ENCODE assay signal across 8 cellular contexts in genomic region chr17:31391496-31391949, GRCh38. TPM values are rescaled to one million over a fixed set of nuclear protein-coding genes. Genes with fewer than 3 reads are reported as not detected.
DNase-seq lines count a peak whose midpoint lies in the region; ATAC-seq, FAIRE-seq and TF ChIP-seq lines count a peak whose summit lies in the region.

RAB11FIP4 (plus strand) TSS chr17:31391675; CDS start chr17:31391853, 178 bp downstream.

- peak within 1 kb of the TSS; percentile 21 to 55 for H3K4me3 ChIP-seq in gastroesophageal sphincter
- H3K4me3 ChIP-seq in ovary, result peak within 1 kb of the TSS; percentile 36

- intact Hi-C loops in T-helper 1 cell treated with Interleukin-12 subunit alpha and Interleukin-12 subunit beta and Interleukin-4 antibody, amounts not matched to agents 30 ng/mL and 1 ng/mL, for 36 hours (cut with micrococcal nuclease), result no loop called here
- intact Hi-C loops in activated B cell treated with CpG ODN at 0.5 μM for 24 hours (cut with micrococcal nuclease) (loop anchor here (5.0 kb wide), 1 partner anchor 116 kb away; no protein-coding TSS in a partner anchor), ovary (cut with DNase I) (no loop called here)

- no peak within 1 kb of the TSS for H3K27ac ChIP-seq in gastroesophageal sphincter
- H3K27ac ChIP-seq in ovary, result no peak within 1 kb of the TSS

- ATAC-seq in activated B cell treated with CpG ODN at 0.5 μM for 24 hours (ENCODE audit: low read depth), result peak; percentile 56
- ATAC-seq in gastroesophageal sphincter, result peak; percentile 50
- ATAC-seq in GM21447 (IDR thresholded peaks at IDR 0.05; ENCODE audit: unreplicated experiment), result no peak
- no peak for ATAC-seq in GM21423 (IDR thresholded peaks at IDR 0.05; ENCODE audit: unreplicated experiment)

- H3K4me1 ChIP-seq in gastroesophageal sphincter (peaks cover 0 to 31% (median 5%) of the 10 kb centered on the region in 3 donors), ovary (ENCODE audit: insufficient read depth) (no peaks in the 10 kb centered on the region)

- H3K27ac Mint-ChIP-seq in activated B cell treated with CpG ODN at 0.5 μM for 24 hours, result no peak within 1 kb of the TSS

- no peak for TF ChIP-seq CTCF in activated B cell treated with CpG ODN at 0.5 μM for 24 hours (IDR thresholded peaks at IDR 0.05)
- TF ChIP-seq CTCF in gastroesophageal sphincter (IDR thresholded peaks at IDR 0.05), result no peak
- no peak for TF ChIP-seq CTCF in ovary (IDR thresholded peaks at IDR 0.05)

- H3K4me3 Mint-ChIP-seq in activated B cell treated with CpG ODN at 0.5 μM for 24 hours, result peak within 1 kb of the TSS; percentile 73

- TF ChIP-seq EP300 in gastroesophageal sphincter (IDR thresholded peaks at IDR 0.05), result no peak
- no peak for TF ChIP-seq EP300 in ovary (IDR thresholded peaks at IDR 0.05)

- POLR2A ChIA-PET in activated B cell treated with CpG ODN at 0.5 μM for 24 hours (lab: Charles Lee), result no interaction called here

- TF ChIP-seq POLR2A in gastroesophageal sphincter (IDR thresholded peaks at IDR 0.05) (no peak), ovary (IDR thresholded peaks at IDR 0.05) (no peak)

- DNase-seq in T-helper 1 cell (no peak), activated B cell treated with CpG ODN at 0.5 μM for 24 hours (peak; percentile 18), ovary (peak in 1 of 5 donors; percentile 7), GM19239 (ENCODE audit: insufficient read length, low spot score) (no peak)

- no peaks in the 10 kb centered on the region for H3K9me3 ChIP-seq in gastroesophageal sphincter
- no peaks in the 10 kb centered on the region for H3K9me3 ChIP-seq in ovary

- H3K36me3 ChIP-seq in gastroesophageal sphincter (no peaks in the 10 kb centered on the region), ovary (no peaks in the 10 kb centered on the region)

- H3K27me3 Mint-ChIP-seq in activated B cell treated with CpG ODN at 0.5 μM for 24 hours, result peaks cover 43% of the 10 kb centered on the region

- peaks cover 15% of the 10 kb centered on the region for H3K4me1 Mint-ChIP-seq in activated B cell treated with CpG ODN at 0.5 μM for 24 hours

- H3K36me3 Mint-ChIP-seq in activated B cell treated with CpG ODN at 0.5 μM for 24 hours (ENCODE audit: low read depth), result no peaks in the 10 kb centered on the region

- no peaks in the 10 kb centered on the region for H3K9me3 Mint-ChIP-seq in activated B cell treated with CpG ODN at 0.5 μM for 24 hours

- WGBS in gastroesophageal sphincter (ENCODE audit: low coverage in 1 of 2), 2 donors, result no CpG with 5 or more reads among the region's 69 CpGs
- 1% methylated on average over 11 to 57 of the region's 69 CpGs for WGBS in ovary, 3 donors

- CTCF ChIA-PET in activated B cell treated with CpG ODN at 0.5 μM for 24 hours (lab: Charles Lee), result no interaction called here

- FAIRE-seq in GM19239 (lab: Jason Lieb, UNC), result no peak

- H3K27me3 ChIP-seq in gastroesophageal sphincter, result peaks cover 80% of the 10 kb centered on the region
- no peaks in the 10 kb centered on the region for H3K27me3 ChIP-seq in ovary

RNA-seq across cellular contexts. Expression of gene RAB11FIP4, which starts in this region (rescaled TPM):
- 33.1 and 34.3 TPM in 2 replicates for total RNA-seq in T-helper 1 cell treated with Interleukin-12 subunit alpha and Interleukin-12 subunit beta and Interleukin-4 antibody, amounts not matched to agents 30 ng/mL and 1 ng/mL, for 36 hours
- total RNA-seq in activated B cell treated with CpG ODN at 0.5 μM for 24 hours, result 37.9 and 43.2 TPM in 2 replicates
- 10 to 100 TPM in 1 of 4 donors, 1 to 10 TPM in 2, under 1 TPM in 1; 0.47 to 14.1 (median 1.9) TPM for total RNA-seq in gastroesophageal sphincter
- 10 to 100 TPM in 2 of 7 donors, 1 to 10 TPM in 5; 3.1 to 16.5 (median 6.4) TPM for total RNA-seq in ovary
- 1 to 10 TPM; 1.8 to 4.5 TPM for polyA plus RNA-seq in ovary

Comparison
In these comparisons a context has a peak if more than half of its experiments do, and no peak if none do; other contexts are left out.
1. ATAC-seq: peak in activated B cell treated with CpG ODN at 0.5 μM for 24 hours (single experiment) and gastroesophageal sphincter (single experiment); none in GM21447 (single experiment) and GM21423 (single experiment).